9 cellular contexts compared by ENCODE assay signal in the genomic region with DNA sequence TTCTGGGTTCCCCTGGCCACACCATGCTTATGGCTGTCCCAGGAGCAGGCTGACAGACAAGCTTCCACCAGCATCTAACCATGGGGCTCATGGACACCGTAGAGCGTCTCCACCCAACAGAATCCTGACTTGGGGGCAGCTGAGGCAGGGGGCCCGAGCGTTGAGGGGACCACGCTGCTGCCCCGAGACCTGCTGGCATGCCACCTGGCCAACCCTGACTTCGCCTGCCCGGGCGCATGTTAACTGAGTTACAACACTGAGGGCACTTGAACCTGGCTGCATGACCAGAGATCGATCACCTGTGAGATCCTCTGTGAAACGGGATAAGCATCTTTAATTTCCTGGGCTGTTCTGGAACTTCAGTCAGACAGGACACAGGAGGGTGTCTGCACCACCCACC. TPM values are rescaled to one million over a fixed set of nuclear protein-coding genes. Genes with fewer than 3 reads are reported as not detected.
A peak's percentile ranks its signal among the peaks of the same experiment; 100 is the strongest.
DNase-seq lines count a peak whose midpoint lies in the region; ATAC-seq and TF ChIP-seq lines count a peak whose summit lies in the region.
"Had no signal": no experiment of that assay in that cellular context is flagged by ENCODE, and none has a peak within 500 bp of the region (broad histone marks: within the 10 kb centered on the region; RNA-seq: fewer than 3 reads in every experiment).

No MANE protein-coding gene starts in this region.

- H3K9me3 ChIP-seq in Loucy (ENCODE audit: insufficient read depth, low read depth, low read length), result no peaks in the 10 kb centered on the region
- H3K9me3 ChIP-seq in neural progenitor cell (ENCODE audit: low read depth), result no peaks in the 10 kb centered on the region

- H3K9ac ChIP-seq in Loucy (ENCODE audit: low read depth, low read length, poor library complexity, severe bottlenecking) (peak overlapping the region; percentile 98), neural progenitor cell (no peak overlapping the region)

- H3K36me3 ChIP-seq in Loucy (ENCODE audit: insufficient read depth, low read length) (peaks cover 5% of the 10 kb centered on the region; the same call in 1 of the 2 replicates), neural progenitor cell (no peaks in the 10 kb centered on the region)

- H3K4me2 ChIP-seq in Loucy (ENCODE audit: low read depth, low read length, poor library complexity, severe bottlenecking) (peak overlapping the region; percentile 85), neural progenitor cell (peak overlapping the region; percentile 99)

- H3K4me1 ChIP-seq in Loucy (ENCODE audit: insufficient read depth, low read length, poor library complexity, severe bottlenecking), result peaks cover 66% of the 10 kb centered on the region
- no peaks in the 10 kb centered on the region for H3K4me1 ChIP-seq in neural progenitor cell

- H3K27ac Mint-ChIP-seq in effector memory CD8-positive, alpha-beta T cell, result peak overlapping the region; percentile 86 to 89
- H3K27ac Mint-ChIP-seq in neural progenitor cell, result peak overlapping the region; percentile 78

- peaks cover 8% of the 10 kb centered on the region for H3K36me3 Mint-ChIP-seq in effector memory CD8-positive, alpha-beta T cell (ENCODE audit: insufficient read depth)
- H3K36me3 Mint-ChIP-seq in neural progenitor cell, result peaks cover 4% of the 10 kb centered on the region

- H3F3A ChIP-seq in Loucy (ENCODE audit: low read depth) (peaks cover 9% of the 10 kb centered on the region; the same call in 1 of the 2 replicates), neural progenitor cell (ENCODE audit: low read depth) (peaks cover 11% of the 10 kb centered on the region)

- H3K27me3 Mint-ChIP-seq in effector memory CD8-positive, alpha-beta T cell, result no peaks in the 10 kb centered on the region
- H3K27me3 Mint-ChIP-seq in neural progenitor cell (ENCODE audit: insufficient read depth, low read depth), result no peaks in the 10 kb centered on the region

- peaks cover 21 to 34% of the 10 kb centered on the region in 2 donors for H3K4me1 Mint-ChIP-seq in effector memory CD8-positive, alpha-beta T cell (ENCODE audit: low read depth in 2 of 2)
- H3K4me1 Mint-ChIP-seq in neural progenitor cell, result peaks cover 29% of the 10 kb centered on the region

- peak overlapping the region; percentile 8; the same call in 1 of the 2 replicates for H3K4me3 ChIP-seq in AG10803 (ENCODE audit: low read length)
- peak overlapping the region; percentile 92 for H3K4me3 ChIP-seq in Loucy (ENCODE audit: low read length, poor library complexity, severe bottlenecking)
- peak overlapping the region; percentile 80 for H3K4me3 ChIP-seq in neural progenitor cell

- H3K9me3 Mint-ChIP-seq in effector memory CD8-positive, alpha-beta T cell, result no peaks in the 10 kb centered on the region
- no peaks in the 10 kb centered on the region for H3K9me3 Mint-ChIP-seq in neural progenitor cell

- H3K79me2 ChIP-seq in Loucy (ENCODE audit: insufficient read depth, low read length) (peaks cover 26% of the 10 kb centered on the region), neural progenitor cell (ENCODE audit: low read depth) (no peaks in the 10 kb centered on the region)

- no peaks in the 10 kb centered on the region for H3K27me3 ChIP-seq in Loucy (ENCODE audit: insufficient read depth, low read length, poor library complexity, severe bottlenecking)
- H3K27me3 ChIP-seq in neural progenitor cell, result no peaks in the 10 kb centered on the region

- H3K9me2 ChIP-seq in Loucy (replicated peaks; ENCODE audit: low read depth, low read length), result no peaks in the 10 kb centered on the region

- TF ChIP-seq CTCF in AG10803 (conservative IDR thresholded peaks at IDR 0.05; ENCODE audit: low read length), result no peak
- TF ChIP-seq CTCF in Loucy (conservative IDR thresholded peaks at IDR 0.05; ENCODE audit: low read length), result no peak
- no peak for TF ChIP-seq CTCF in neural progenitor cell (IDR thresholded peaks at IDR 0.05)

- no peak for ATAC-seq in effector memory CD8-positive, alpha-beta T cell (replicated peaks)

- no peak overlapping the region for H3K27ac ChIP-seq in neural progenitor cell

- DNase-seq in AG10803 (ENCODE audit: low read depth), result no peak
- no peak for DNase-seq in effector memory CD8-positive, alpha-beta T cell
- no peak for DNase-seq in neural progenitor cell (ENCODE audit: low spot score)
- DNase-seq in stimulated activated naive CD4-positive, alpha-beta T cell treated with Interleukin-2 at 50 U/mL for 16 hours (lab: John Stamatoyannopoulos, UW), result no peak
- no peak for DNase-seq in SIG-M5 (lab: John Stamatoyannopoulos, UW)
- DNase-seq in NCI-H1694 treated with DMSO at 0.1 percent for 48 hours (lab: John Stamatoyannopoulos, UW), result no peak
- no peak for DNase-seq in SHP77 (lab: John Stamatoyannopoulos, UW)
- DNase-seq: cortex of kidney had no signal

- H4K20me1 ChIP-seq in Loucy (ENCODE audit: insufficient read depth, low read length, poor library complexity, severe bottlenecking) (no peaks in the 10 kb centered on the region), neural progenitor cell (ENCODE audit: low read depth) (no peaks in the 10 kb centered on the region)

- H2AFZ ChIP-seq in Loucy (ENCODE audit: low read length) (no peak overlapping the region), neural progenitor cell (replicated peaks) (no peak overlapping the region)

- peak overlapping the region; percentile 84 to 87 for H3K4me3 Mint-ChIP-seq in effector memory CD8-positive, alpha-beta T cell
- H3K4me3 Mint-ChIP-seq in neural progenitor cell, result peak overlapping the region; percentile 78

RNA-seq across cellular contexts. Expression of gene PPM1F, which starts 13.7 kb away (rescaled TPM):
- 18.0 and 39.0 TPM in 2 replicates for total RNA-seq in neural progenitor cell (ENCODE audit: low replicate concordance)

RNA-seq across cellular contexts. Expression of gene TOP3B, which starts 43.7 kb away (rescaled TPM):
- total RNA-seq in neural progenitor cell (ENCODE audit: low replicate concordance), result 53.9 and 74.0 TPM in 2 replicates

Comparison
In these comparisons a context has a peak if more than half of its experiments do, and no peak if none do; other contexts are left out.
1. H3K4me3 ChIP-seq: peak in every context shown above with its lines; median percentile 92 in Loucy; 80 in neural progenitor cell; 8 in AG10803.